In genomic region chr16:49713770-49714169, GRCh38 we compare ENCODE assay signal across 31 cellular contexts.
"Had no signal": no experiment of that assay in that cellular context is flagged by ENCODE, and none has a peak within 500 bp of the region (broad histone marks: within the 10 kb centered on the region; RNA-seq: fewer than 3 reads in every experiment).

No MANE protein-coding gene starts in this region.

- H3K4me3 ChIP-seq: colonic mucosa, esophagus muscularis mucosa, lung, mucosa of descending colon, prostate gland, right atrium auricular region, smooth muscle cell, testis, tibial nerve, upper lobe of left lung had no signal

- H3K27me3 ChIP-seq: colonic mucosa, esophagus muscularis mucosa, foreskin keratinocyte, right atrium auricular region, testis, tibial nerve, upper lobe of left lung had no signal

- H3K36me3 ChIP-seq: colonic mucosa, esophagus muscularis mucosa, prostate gland, right atrium auricular region, tibial nerve, upper lobe of left lung had no signal

- FAIRE-seq: endothelial cell of umbilical vein, keratinocyte, urothelium cell line had no signal

- H3K36me3 Mint-ChIP-seq: mesothelial cell of epicardium; naive B cell; natural killer cell treated with Interleukin-12 subunit alpha and Interleukin-12 subunit beta and Interleukin-15 and Interleukin-18, amount 100 ng/mL, for 72 hours; stimulated activated effector memory CD8-positive, alpha-beta T cell treated with anti-CD3 and anti-CD28 coated beads, Interleukin-12 subunit alpha, Interleukin-12 subunit beta, amount 100 ng/mL, for 72 hours had no signal

- H3K9me3 Mint-ChIP-seq: dendritic cell treated with granulocyte-macrophage colony-stimulating factor and Interleukin-4, amounts not matched to agents 40 ng/mL and 50 ng/mL, for 4 days; naive B cell; natural killer cell treated with Interleukin-12 subunit alpha and Interleukin-12 subunit beta and Interleukin-15 and Interleukin-18, amount 100 ng/mL, for 72 hours; neural crest cell; stimulated activated effector memory CD8-positive, alpha-beta T cell treated with anti-CD3 and anti-CD28 coated beads, Interleukin-12 subunit alpha, Interleukin-12 subunit beta, amount 100 ng/mL, for 72 hours had no signal

- H3K27me3 Mint-ChIP-seq: dendritic cell treated with granulocyte-macrophage colony-stimulating factor and Interleukin-4, amounts not matched to agents 40 ng/mL and 50 ng/mL, for 4 days; natural killer cell treated with Interleukin-12 subunit alpha and Interleukin-12 subunit beta and Interleukin-15 and Interleukin-18, amount 100 ng/mL, for 72 hours had no signal

- H3K27ac ChIP-seq: colonic mucosa, esophagus muscularis mucosa, foreskin keratinocyte, prostate gland, right atrium auricular region, testis, tibial nerve, upper lobe of left lung had no signal

- H3K27ac Mint-ChIP-seq: dendritic cell treated with granulocyte-macrophage colony-stimulating factor and Interleukin-4, amounts not matched to agents 40 ng/mL and 50 ng/mL, for 4 days; memory B cell; mesothelial cell of epicardium; naive B cell; natural killer cell treated with Interleukin-12 subunit alpha and Interleukin-12 subunit beta and Interleukin-15 and Interleukin-18, amount 100 ng/mL, for 72 hours; stimulated activated effector memory CD8-positive, alpha-beta T cell treated with anti-CD3 and anti-CD28 coated beads, Interleukin-12 subunit alpha, Interleukin-12 subunit beta, amount 100 ng/mL, for 72 hours had no signal

- ATAC-seq: foreskin keratinocyte; left lobe of liver; mucosa of descending colon; natural killer cell treated with Interleukin-12 subunit alpha and Interleukin-12 subunit beta and Interleukin-15 and Interleukin-18, amount 100 ng/mL, for 72 hours; sciatic nerve; stimulated activated effector memory CD8-positive, alpha-beta T cell treated with anti-CD3 and anti-CD28 coated beads, Interleukin-12 subunit alpha, Interleukin-12 subunit beta, amount 100 ng/mL, for 72 hours; stimulated activated naive CD8-positive, alpha-beta T cell treated with anti-CD3 and anti-CD28 coated beads, Interleukin-15, Interleukin-2, amounts not matched to agents 100 U/mL and 50 U/mL, for 24 hours had no signal

- H3K4me3 Mint-ChIP-seq: dendritic cell treated with granulocyte-macrophage colony-stimulating factor and Interleukin-4, amounts not matched to agents 40 ng/mL and 50 ng/mL, for 4 days; memory B cell; mesothelial cell of epicardium; naive B cell; natural killer cell treated with Interleukin-12 subunit alpha and Interleukin-12 subunit beta and Interleukin-15 and Interleukin-18, amount 100 ng/mL, for 72 hours; neural crest cell; stimulated activated effector memory CD8-positive, alpha-beta T cell treated with anti-CD3 and anti-CD28 coated beads, Interleukin-12 subunit alpha, Interleukin-12 subunit beta, amount 100 ng/mL, for 72 hours had no signal

- H3K9me3 ChIP-seq: colonic mucosa, esophagus muscularis mucosa, mucosa of descending colon, prostate gland, right atrium auricular region, testis, tibial nerve, upper lobe of left lung had no signal

- H3K4me1 Mint-ChIP-seq: memory B cell; naive B cell; stimulated activated effector memory CD8-positive, alpha-beta T cell treated with anti-CD3 and anti-CD28 coated beads, Interleukin-12 subunit alpha, Interleukin-12 subunit beta, amount 100 ng/mL, for 72 hours had no signal

- H3K4me2 ChIP-seq: smooth muscle cell had no signal

- H3K4me1 ChIP-seq: colonic mucosa, foreskin keratinocyte, prostate gland, testis, upper lobe of left lung had no signal

- DNase-seq: colonic mucosa; effector CD8-positive, alpha-beta T cell; foreskin keratinocyte; head of caudate nucleus; mucosa of descending colon; naive B cell; nucleus accumbens; stimulated activated CD4-positive, alpha-beta T cell treated with anti-CD3 and anti-CD28 coated beads, Interleukin-12 subunit alpha, Interleukin-12 subunit beta, amount 100 ng/mL, for 4 hours; stimulated activated CD4-positive, alpha-beta T cell treated with anti-CD3 and anti-CD28 coated beads, Interleukin-1b, Interleukin-23, amount 100 ng/mL, for 48 hours; stimulated activated CD4-positive, alpha-beta T cell treated with anti-CD3 and anti-CD28 coated beads, Interleukin-4, amount 100 ng/mL, for 1 hour; stimulated activated naive CD8-positive, alpha-beta T cell treated with anti-CD3 and anti-CD28 coated beads, Interleukin-15, Interleukin-2, amounts not matched to agents 100 U/mL and 50 U/mL, for 24 hours; substantia nigra; testis; upper lobe of left lung had no signal
